8 cellular contexts compared by ENCODE assay signal in the genomic region with DNA sequence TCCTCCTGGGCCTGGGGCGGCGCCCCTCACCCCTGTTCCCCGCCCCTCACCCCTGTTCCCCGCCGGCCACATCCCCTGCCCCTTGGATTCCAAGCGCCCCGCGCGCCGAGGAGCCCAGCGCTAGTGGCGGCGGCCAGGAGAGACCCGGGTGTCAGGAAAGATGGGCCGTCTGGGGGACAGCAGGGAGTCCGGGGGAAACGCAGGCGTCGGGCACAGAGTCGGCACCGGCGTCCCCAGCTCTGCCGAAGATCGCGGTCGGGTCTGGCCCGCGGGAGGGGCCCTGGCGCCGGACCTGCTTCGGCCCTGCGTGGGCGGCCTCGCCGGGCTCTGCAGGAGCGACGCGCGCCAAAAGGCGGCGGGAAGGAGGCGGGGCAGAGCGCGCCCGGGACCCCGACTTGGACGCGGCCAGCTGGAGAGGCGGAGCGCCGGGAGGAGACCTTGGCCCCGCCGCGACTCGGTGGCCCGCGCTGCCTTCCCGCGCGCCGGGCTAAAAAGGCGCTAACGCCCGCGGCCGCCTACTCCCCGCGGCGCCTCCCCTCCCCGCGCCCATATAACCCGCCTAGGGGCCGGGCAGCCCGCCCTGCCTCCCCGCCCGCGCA. TPM values are rescaled to one million over a fixed set of nuclear protein-coding genes. Genes with fewer than 3 reads are reported as not detected.
DNase-seq lines count a peak whose midpoint lies in the region; ATAC-seq and TF ChIP-seq lines count a peak whose summit lies in the region.

TSS of gene TP73 (plus strand) at position 578 of the 599 bp plus-strand sequence. CDS start 29,850 bp downstream, outside the sequence.

- in situ Hi-C loops in G401 (cut with HindIII; ENCODE audit: low sequenced_read_pairs): no loop called here

- 0 to 1% methylated on average over 76 to 77 of the region's 77 CpGs; no CpG with 5 or more reads in 2 of the 4 donors for WGBS in adrenal gland, 4 donors

- H3K4me1 Mint-ChIP-seq in activated B cell treated with CpG ODN at 0.5 μM for 24 hours: peaks cover 46% of the 10 kb centered on the region

- POLR2A ChIA-PET in activated B cell treated with CpG ODN at 0.5 μM for 24 hours (lab: Charles Lee): interaction anchor here (0.6 to 1.2 kb wide), 4 partner anchors 13 to 1245 kb away, joined by 3 to 5 read pairs (median 3); no protein-coding TSS in a partner anchor

- TF ChIP-seq CTCF in activated B cell treated with CpG ODN at 0.5 μM for 24 hours (IDR thresholded peaks at IDR 0.05): no peak
- TF ChIP-seq CTCF in adrenal gland (IDR thresholded peaks at IDR 0.05): no peak

- peaks cover 0 to 1% of the 10 kb centered on the region in 2 donors for H3K36me3 ChIP-seq in adrenal gland (replicated peaks in 1 of 2)

- H3K4me3 Mint-ChIP-seq in activated B cell treated with CpG ODN at 0.5 μM for 24 hours: peak within 1 kb of the TSS; percentile 66

- no peak within 1 kb of the TSS for H3K27ac ChIP-seq in adrenal gland

- peaks cover 26% of the 10 kb centered on the region for H3K27me3 Mint-ChIP-seq in activated B cell treated with CpG ODN at 0.5 μM for 24 hours

- peak; percentile 26 for ATAC-seq in HG03442 (IDR thresholded peaks at IDR 0.05; ENCODE audit: unreplicated experiment)
- ATAC-seq in activated B cell treated with CpG ODN at 0.5 μM for 24 hours (ENCODE audit: low read depth): no peak
- no peak for ATAC-seq in HG03045 (IDR thresholded peaks at IDR 0.05; ENCODE audit: unreplicated experiment)

- DNase-seq in G401 (ENCODE audit: low spot score): peak; percentile 45
- no peak for DNase-seq in activated B cell treated with CpG ODN at 0.5 μM for 24 hours
- peak; percentile 68 for DNase-seq in left kidney (ENCODE audit: low read depth, low spot score)
- no peak for DNase-seq in adrenal gland
- no peak for DNase-seq in ureter (ENCODE audit: low spot score)
- DNase-seq in GM19240 (ENCODE audit: insufficient read length, low spot score): no peak

- peaks cover 11% of the 10 kb centered on the region for H3K36me3 Mint-ChIP-seq in activated B cell treated with CpG ODN at 0.5 μM for 24 hours (ENCODE audit: low read depth)

- H3K9me3 ChIP-seq in adrenal gland (replicated peaks in 1 of 3): no peaks in the 10 kb centered on the region

- peak within 1 kb of the TSS; percentile 18 for H3K27ac Mint-ChIP-seq in activated B cell treated with CpG ODN at 0.5 μM for 24 hours

- intact Hi-C loops in activated B cell treated with CpG ODN at 0.5 μM for 24 hours (cut with micrococcal nuclease): no loop called here
- intact Hi-C loops in adrenal gland (cut with DNase I): no loop called here

- CTCF ChIA-PET in activated B cell treated with CpG ODN at 0.5 μM for 24 hours (lab: Charles Lee): interaction anchor here (0.9 kb wide), 1 partner anchor 25 kb away, joined by 4 read pairs; no protein-coding TSS in a partner anchor

- H3K4me1 ChIP-seq in adrenal gland (replicated peaks in 1 of 2): peaks cover 7 to 35% of the 10 kb centered on the region in 2 donors

- TF ChIP-seq POLR2A in adrenal gland (IDR thresholded peaks at IDR 0.05): no peak

- peak within 1 kb of the TSS in 1 of 4 donors; percentile 47 for H3K4me3 ChIP-seq in adrenal gland

- no peaks in the 10 kb centered on the region for H3K9me3 Mint-ChIP-seq in activated B cell treated with CpG ODN at 0.5 μM for 24 hours

- H3K27me3 ChIP-seq in adrenal gland: peaks cover 38% of the 10 kb centered on the region

RNA-seq across cellular contexts. Expression of gene TP73, which starts in this region (rescaled TPM):
- 0.86 and 2.4 TPM in 2 replicates for total RNA-seq in G401 (2014; rRNA removed; shearing (Covaris generic))
- total RNA-seq in activated B cell treated with CpG ODN at 0.5 μM for 24 hours (2.1 and 2.6 TPM in 2 replicates), adrenal gland (under 1 TPM in 2 of 8 donors, not detected in 6; 0.15 to 0.18 TPM), ureter (3.7 TPM)
- under 1 TPM; 0.03 to 0.13 (median 0.08) TPM for polyA plus RNA-seq in adrenal gland

Comparison
In these comparisons a context has a peak if more than half of its experiments do, and no peak if none do; other contexts are left out.
1. DNase-seq: peak in G401 (single experiment) and left kidney (single experiment); none in activated B cell treated with CpG ODN at 0.5 μM for 24 hours (single experiment), adrenal gland (0 of 7), ureter (single experiment) and GM19240 (single experiment).